27 cellular contexts compared by ENCODE assay signal in the genomic region with DNA sequence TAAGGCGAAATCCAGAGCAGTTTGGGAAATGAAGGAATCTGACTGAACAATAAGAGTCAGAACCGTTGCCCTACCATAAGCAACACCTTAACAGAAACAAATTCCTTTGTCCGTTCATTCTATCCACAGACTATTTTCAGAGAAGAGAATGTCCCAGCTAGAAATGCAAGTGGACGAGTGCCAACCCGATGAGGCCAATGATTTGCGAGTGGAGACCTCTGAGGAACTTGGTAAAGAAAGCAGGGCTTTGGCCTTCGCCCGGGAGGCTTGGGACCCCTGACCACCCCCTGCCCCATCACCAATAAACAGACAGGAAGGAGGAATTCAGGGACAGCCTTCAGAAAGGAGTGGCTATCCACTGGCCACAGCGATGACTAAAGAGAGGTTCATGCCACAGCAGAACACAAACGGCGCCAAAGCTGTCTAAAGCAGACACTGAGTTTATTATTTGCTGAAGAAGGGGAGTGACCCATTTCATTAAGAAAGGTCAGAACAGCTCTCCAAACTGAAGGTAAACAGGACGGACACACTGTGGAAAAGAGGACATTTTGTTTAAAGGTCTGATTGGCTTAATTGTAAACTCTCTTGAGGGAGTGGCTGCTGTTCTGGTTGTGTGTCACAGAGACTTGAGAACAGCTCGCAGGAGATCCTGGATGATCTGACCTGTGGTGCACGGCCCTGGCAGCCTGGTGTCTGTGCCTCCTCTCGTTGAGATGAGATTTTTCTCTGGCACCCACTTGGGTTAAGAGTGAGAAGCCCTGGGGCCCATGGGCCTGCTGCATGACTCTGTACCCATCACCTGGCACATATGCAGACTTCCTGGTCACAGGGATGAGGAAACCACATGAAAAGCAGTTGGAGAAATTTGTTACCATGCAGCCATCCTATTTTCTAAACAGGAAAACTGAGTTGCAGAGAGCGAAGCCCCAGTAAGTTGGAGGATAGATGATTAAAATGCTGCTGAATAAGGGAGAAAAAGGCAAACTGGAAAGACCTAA.
DNase-seq lines count a peak whose midpoint lies in the region; ATAC-seq and TF ChIP-seq lines count a peak whose summit lies in the region.
"Had no signal": no experiment of that assay in that cellular context is flagged by ENCODE, and none has a peak within 500 bp of the region (broad histone marks: within the 10 kb centered on the region; RNA-seq: fewer than 3 reads in every experiment).

No MANE protein-coding gene starts in this region.

- intact Hi-C loops in Caco-2 (cut with micrococcal nuclease; ENCODE audit: unreplicated experiment): no loop called here
- intact Hi-C loops in CD4-positive, alpha-beta T cell (cut with DNase I, micrococcal nuclease): no loop called here

- H3K27me3 ChIP-seq in BLaER1 treated with 17β-estradiol and CSF1 and Interleukin-3, amounts not matched to agents 10 nM and 100 nM: no peaks in the 10 kb centered on the region
- H3K27me3 ChIP-seq in GM23248 (replicated peaks; ENCODE audit: insufficient read depth) (0 out of 2 replicates have a peak, but pooled peaks cover 3% of the 10 kb centered on the region), mesenchymal stem cell (ENCODE audit: control insufficient read depth in 1 of 2, insufficient read depth in 1 of 2, low read length in 2 of 2) (no peaks in the 10 kb centered on the region), Caco-2 (replicated peaks; ENCODE audit: control insufficient read depth, insufficient read depth, low read length) (0 out of 2 replicates have a peak, but pooled peaks cover 1% of the 10 kb centered on the region)
- no peaks in the 10 kb centered on the region for H3K27me3 ChIP-seq in CD4-positive, alpha-beta T cell (ENCODE audit: control insufficient read depth, insufficient read depth, low read length)
- H3K27me3 ChIP-seq: pancreas, tibial nerve had no signal

- no peak overlapping the region for H3K14ac ChIP-seq in mesenchymal stem cell (ENCODE audit: low read length in 2 of 2)

- H3K27me3 Mint-ChIP-seq in Caco-2 (ENCODE audit: insufficient read depth, unreplicated experiment): no peaks in the 10 kb centered on the region
- H3K27me3 Mint-ChIP-seq in CD4-positive, alpha-beta T cell: no peaks in the 10 kb centered on the region
- H3K27me3 Mint-ChIP-seq: activated naive CD4-positive, alpha-beta T cell treated with anti-CD3 and anti-CD28 coated beads, Interleukin-2, amount 50 U/mL, for 24 hours; naive thymus-derived CD4-positive, alpha-beta T cell had no signal

- H2BK120ac ChIP-seq in mesenchymal stem cell (ENCODE audit: low read depth, low read length): no peak overlapping the region

- no peaks in the 10 kb centered on the region for H3K4me1 Mint-ChIP-seq in Caco-2 (ENCODE audit: low read depth, unreplicated experiment)
- peaks cover 30% of the 10 kb centered on the region for H3K4me1 Mint-ChIP-seq in CD4-positive, alpha-beta T cell (ENCODE audit: low read depth)

- no peak overlapping the region for H3K4me3 ChIP-seq in BLaER1 treated with 17β-estradiol and CSF1 and Interleukin-3, amounts not matched to agents 10 nM and 100 nM
- H3K4me3 ChIP-seq in GM23248 (no peak overlapping the region), mesenchymal stem cell (ENCODE audit: insufficient read depth in 1 of 2, low read depth in 1 of 2, low read length in 2 of 2) (no peak overlapping the region), Caco-2 (ENCODE audit: low read depth, low read length) (no peak overlapping the region)
- H3K4me3 ChIP-seq: lung, pancreas, tibial nerve had no signal

- no peak for TF ChIP-seq CTCF in VCaP (conservative IDR thresholded peaks at IDR 0.05)
- no peak for TF ChIP-seq CTCF in Caco-2 (IDR thresholded peaks at IDR 0.05; ENCODE audit: insufficient read depth in 1 of 2, low read depth in 1 of 2, low read length in 1 of 2, severe bottlenecking in 1 of 2, unreplicated experiment in 1 of 2)
- TF ChIP-seq CTCF in CD4-positive, alpha-beta T cell (IDR thresholded peaks at IDR 0.05): no peak

- H3K9me2 ChIP-seq in GM23248 (ENCODE audit: insufficient read depth): no peaks in the 10 kb centered on the region

- peaks cover 29 to 40% (median 35%) of the 10 kb centered on the region in 11 experiments for H3K9me3 ChIP-seq in BLaER1 treated with 17β-estradiol and CSF1 and Interleukin-3, amounts not matched to agents 10 nM and 100 nM (replicated peaks in 1 of 11)
- H3K9me3 ChIP-seq in GM23248 (ENCODE audit: low read depth) (no peaks in the 10 kb centered on the region), mesenchymal stem cell (ENCODE audit: control insufficient read depth, low read length) (peaks cover 9% of the 10 kb centered on the region), Caco-2 (peaks cover 24% of the 10 kb centered on the region)
- peaks cover 20% of the 10 kb centered on the region for H3K9me3 ChIP-seq in CD4-positive, alpha-beta T cell (ENCODE audit: control insufficient read depth, low read length)
- H3K9me3 ChIP-seq: pancreas had no signal

- H2AFZ ChIP-seq in GM23248: no peak overlapping the region; the same call in 1 of the 2 replicates
- H2AFZ ChIP-seq in mesenchymal stem cell (ENCODE audit: low read depth, low read length): no peak overlapping the region

- H3F3A ChIP-seq in GM23248 (ENCODE audit: insufficient read depth): no peaks in the 10 kb centered on the region

- H3K4me3 Mint-ChIP-seq in Caco-2 (ENCODE audit: unreplicated experiment): no peak overlapping the region
- no peak overlapping the region for H3K4me3 Mint-ChIP-seq in CD4-positive, alpha-beta T cell
- H3K4me3 Mint-ChIP-seq: activated naive CD4-positive, alpha-beta T cell treated with anti-CD3 and anti-CD28 coated beads, Interleukin-2, amount 50 U/mL, for 24 hours; activated T-cell treated with anti-CD3 and anti-CD28 coated beads, Interleukin-2, amount 50 U/mL, for 4 hours; CD14-positive monocyte; H9; naive thymus-derived CD4-positive, alpha-beta T cell had no signal

- no peak overlapping the region for H4K91ac ChIP-seq in mesenchymal stem cell (ENCODE audit: low read length)

- no peak overlapping the region for H2AK5ac ChIP-seq in mesenchymal stem cell (ENCODE audit: low read length, severe bottlenecking)

- no peak overlapping the region for H3K4ac ChIP-seq in mesenchymal stem cell (ENCODE audit: low read depth in 1 of 2, low read length in 2 of 2)

- H3K4me2 ChIP-seq in BLaER1 treated with 17β-estradiol and CSF1 and Interleukin-3, amounts not matched to agents 10 nM and 100 nM: peak overlapping the region in 9 of 11 experiments; percentile 24 to 55 (median 43); a peak in 15 of 22 replicates
- H3K4me2 ChIP-seq in GM23248 (ENCODE audit: unreplicated experiment) (no peak overlapping the region), mesenchymal stem cell (ENCODE audit: low read length, poor library complexity, severe bottlenecking) (no peak overlapping the region)

- BruUV-seq in Caco-2 (replicated peaks; lab: Mats Ljungman, UMichigan): no TSS peak

- H2BK5ac ChIP-seq in mesenchymal stem cell (ENCODE audit: low read depth, low read length, poor library complexity, severe bottlenecking): no peak overlapping the region

- peaks cover 0 to 18% (median 11%) of the 10 kb centered on the region in 11 experiments; a peak in 11 of 22 replicates for H3K36me3 ChIP-seq in BLaER1 treated with 17β-estradiol and CSF1 and Interleukin-3, amounts not matched to agents 10 nM and 100 nM
- H3K36me3 ChIP-seq in GM23248 (ENCODE audit: low read depth) (no peaks in the 10 kb centered on the region), mesenchymal stem cell (ENCODE audit: control insufficient read depth in 1 of 2, insufficient read depth in 2 of 2, low read depth in 1 of 2, low read length in 2 of 2) (no peaks in the 10 kb centered on the region), Caco-2 (ENCODE audit: control insufficient read depth, insufficient read depth, low read length) (no peaks in the 10 kb centered on the region)
- H3K36me3 ChIP-seq: pancreas had no signal

- peak overlapping the region in 1 of 11 experiments; percentile 24; a peak in 2 of 22 replicates for H3K27ac ChIP-seq in BLaER1 treated with 17β-estradiol and CSF1 and Interleukin-3, amounts not matched to agents 10 nM and 100 nM
- no peak overlapping the region for H3K27ac ChIP-seq in GM23248
- H3K27ac ChIP-seq in VCaP: peak overlapping the region; percentile 57
- H3K27ac ChIP-seq in mesenchymal stem cell (ENCODE audit: low read length, poor library complexity, severe bottlenecking): no peak overlapping the region
- H3K27ac ChIP-seq in CD4-positive, alpha-beta T cell (ENCODE audit: low read depth, low read length): no peak overlapping the region
- H3K27ac ChIP-seq: pancreas had no signal

- H3K4me1 ChIP-seq in BLaER1 treated with 17β-estradiol and CSF1 and Interleukin-3, amounts not matched to agents 10 nM and 100 nM: peaks cover 5 to 25% (median 14%) of the 10 kb centered on the region in 10 experiments; a peak in 17 of 20 replicates
- no peaks in the 10 kb centered on the region; the same call in 1 of the 2 replicates for H3K4me1 ChIP-seq in GM23248 (ENCODE audit: insufficient read depth)
- no peaks in the 10 kb centered on the region for H3K4me1 ChIP-seq in mesenchymal stem cell (ENCODE audit: control insufficient read depth, insufficient read depth, low read depth, low read length)
- H3K4me1 ChIP-seq in Caco-2: no peaks in the 10 kb centered on the region
- H3K4me1 ChIP-seq: pancreas, tibial nerve had no signal

- no peak overlapping the region for H2BK15ac ChIP-seq in mesenchymal stem cell (ENCODE audit: low read depth, poor library complexity, severe bottlenecking)

- H3K27ac Mint-ChIP-seq in Caco-2 (ENCODE audit: unreplicated experiment): no peak overlapping the region
- no peak overlapping the region for H3K27ac Mint-ChIP-seq in CD4-positive, alpha-beta T cell
- H3K27ac Mint-ChIP-seq: activated naive CD4-positive, alpha-beta T cell treated with anti-CD3 and anti-CD28 coated beads, Interleukin-2, amount 50 U/mL, for 24 hours; CD14-positive monocyte; H9 had no signal

- no peak overlapping the region for H4K8ac ChIP-seq in mesenchymal stem cell (ENCODE audit: low read length)

- no peak overlapping the region for H3K23ac ChIP-seq in mesenchymal stem cell (ENCODE audit: low read length in 2 of 2)

- H4K20me1 ChIP-seq in BLaER1 treated with 17β-estradiol and CSF1 and Interleukin-3, amounts not matched to agents 10 nM and 100 nM: no peaks in the 10 kb centered on the region
- no peaks in the 10 kb centered on the region for H4K20me1 ChIP-seq in GM23248 (ENCODE audit: insufficient read depth)

- H3K36me3 Mint-ChIP-seq in Caco-2 (ENCODE audit: insufficient read depth, unreplicated experiment): no peaks in the 10 kb centered on the region
- H3K36me3 Mint-ChIP-seq in CD4-positive, alpha-beta T cell (ENCODE audit: low read depth): no peaks in the 10 kb centered on the region

- DNase-seq in GM23248 (peak; percentile 48), mesenchymal stem cell (peak; percentile 53), AML-193 (lab: John Stamatoyannopoulos, UW) (no peak), globus pallidus (ENCODE audit: low spot score) (no peak), Caco-2 (no peak)
- no peak for DNase-seq in CD4-positive, alpha-beta T cell
- DNase-seq: ACHN; activated CD4-positive, alpha-beta T cell treated with anti-CD3 and anti-CD28 coated beads for 1 hour; activated CD8-positive, alpha-beta memory T cell treated with anti-CD3 and anti-CD28 coated beads for 24 hours; activated T-cell treated with anti-CD3 and anti-CD28 coated beads, Interleukin-2, amount 50 U/mL, for 4 hours; DMS79; H9; hippocampal formation; naive thymus-derived CD4-positive, alpha-beta T cell; NCI-H2171 treated with DMSO at 0.1 percent for 48 hours; NCI-H526 treated with DMSO at 0.1 percent for 48 hours; pancreas; stimulated activated CD4-positive, alpha-beta T cell treated with anti-CD3 and anti-CD28 coated beads, Interleukin-1b, Interleukin-23, amount 100 ng/mL, for 48 hours; stimulated activated naive CD4-positive, alpha-beta T cell treated with Interleukin-2 at 50 U/mL for 16 hours; SW 1271 had no signal

- H2BK12ac ChIP-seq in mesenchymal stem cell (ENCODE audit: low read length in 2 of 2): no peak overlapping the region

- H3K9me3 Mint-ChIP-seq in Caco-2 (ENCODE audit: unreplicated experiment): peaks cover 10% of the 10 kb centered on the region
- peaks cover 5% of the 10 kb centered on the region for H3K9me3 Mint-ChIP-seq in CD4-positive, alpha-beta T cell
- H3K9me3 Mint-ChIP-seq: activated naive CD4-positive, alpha-beta T cell treated with anti-CD3 and anti-CD28 coated beads, Interleukin-2, amount 50 U/mL, for 24 hours had no signal

- H3K79me2 ChIP-seq in GM23248 (ENCODE audit: insufficient read depth): no peaks in the 10 kb centered on the region

- in situ Hi-C loops in GM23248 (cut with MboI): loop anchor here (25.0 kb wide), 1 partner anchor 112 kb away; no protein-coding TSS in a partner anchor

- no peak overlapping the region for H3K9ac ChIP-seq in BLaER1 treated with 17β-estradiol and CSF1 and Interleukin-3, amounts not matched to agents 10 nM and 100 nM
- no peak overlapping the region for H3K9ac ChIP-seq in GM23248
- H3K9ac ChIP-seq in mesenchymal stem cell (ENCODE audit: low read length): no peak overlapping the region

- CTCF ChIA-PET in Caco-2 (lab: Charles Lee): no interaction called here
- CTCF ChIA-PET in CD4-positive, alpha-beta T cell (lab: Charles Lee): no interaction called here

- POLR2A ChIA-PET in Caco-2 (lab: Charles Lee): no interaction called here
- POLR2A ChIA-PET in CD4-positive, alpha-beta T cell (lab: Charles Lee): no interaction called here

- no peaks in the 10 kb centered on the region for H3K79me1 ChIP-seq in mesenchymal stem cell (replicated peaks; ENCODE audit: low read length, poor library complexity, severe bottlenecking)

- ATAC-seq in CD4-positive, alpha-beta T cell (ENCODE audit: poor library complexity): no peak
- ATAC-seq: activated T-cell treated with anti-CD3 and anti-CD28 coated beads, Interleukin-2, amount 50 U/mL, for 4 hours; naive thymus-derived CD4-positive, alpha-beta T cell; pancreas; Right ventricle myocardium inferior had no signal

- 41 to 49% methylated on average over 16 of the region's 16 CpGs for WGBS in GM23248 (ENCODE audit: low coverage in 1 of 2, low lambda C conversion rate in 2 of 2, missing lambda C conversion rate in 2 of 2), 2 experiments
- 48% methylated on average over 16 of the region's 16 CpGs for WGBS in mesenchymal stem cell

- H3K18ac ChIP-seq in mesenchymal stem cell (ENCODE audit: low read depth in 1 of 2, low read length in 2 of 2): no peak overlapping the region

Comparison
In these comparisons a context has a peak if more than half of its experiments do, and no peak if none do; other contexts are left out.
1. H3K4me2 ChIP-seq: peak in BLaER1 treated with 17β-estradiol and CSF1 and Interleukin-3, amounts not matched to agents 10 nM and 100 nM (9 of 11); none in GM23248 (single experiment) and mesenchymal stem cell (single experiment).
2. DNase-seq: peak in GM23248 (single experiment) and mesenchymal stem cell (single experiment); none in AML-193 (0 of 2), globus pallidus (single experiment), Caco-2 (0 of 2) and CD4-positive, alpha-beta T cell (0 of 10).